Comparison of ENCODE assay signal across 1 cellular context in the genomic region with DNA sequence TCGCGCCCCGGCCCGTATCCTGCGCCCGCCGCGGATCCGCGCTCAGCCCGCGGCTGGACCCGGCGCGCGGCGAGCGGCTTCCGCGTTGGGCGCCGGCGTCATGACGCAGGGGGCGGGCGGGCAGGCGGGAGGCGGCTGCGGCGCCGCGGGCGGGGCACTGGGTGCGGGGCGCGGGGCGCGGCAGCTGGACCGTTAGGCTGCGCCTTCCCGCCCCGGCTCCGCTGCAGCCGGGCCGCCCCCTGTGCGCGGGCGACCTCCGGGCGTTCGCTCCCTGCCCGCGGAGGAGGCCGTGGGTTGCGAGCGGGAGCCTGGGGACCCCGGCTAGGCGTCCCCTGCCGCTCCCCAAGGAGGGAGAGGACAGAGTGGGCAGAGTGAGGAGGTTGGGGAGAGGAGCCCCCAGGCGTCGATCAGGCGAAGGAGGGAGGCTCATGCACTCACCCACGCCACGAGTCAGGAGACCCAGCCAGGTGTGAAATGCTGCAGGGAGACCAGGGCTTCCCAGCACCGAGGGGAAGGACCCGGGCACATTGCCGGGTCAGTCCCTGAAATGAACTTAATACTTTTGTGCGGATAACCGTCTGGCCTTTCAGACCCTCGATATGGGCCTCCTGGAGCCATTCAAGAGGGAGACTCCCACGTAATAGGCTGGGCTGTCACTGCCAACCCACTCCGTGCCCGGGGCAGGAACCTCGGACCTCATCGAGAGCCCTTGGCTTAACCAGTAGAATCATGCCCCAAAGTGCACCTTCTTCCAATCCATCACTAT.
TF ChIP-seq lines count a peak whose summit lies in the region.

A gene (minus strand): TSS at position 55 of the 766 bp plus-strand sequence. CDS start 252 bp downstream, outside the sequence.

TF ChIP-seq in K562, 482 proteins besides CTCF, POLR2A, EP300 and RAD21 (continued from another document and continues in another):
- TF ChIP-seq SNIP1 (IDR thresholded peaks at IDR 0.05; ENCODE audit: low read depth) = no peak
- TF ChIP-seq HNRNPLL (IDR thresholded peaks at IDR 0.05; ENCODE audit: low read depth, low read length, poor library complexity, severe bottlenecking) = peak; percentile 82
- no peak; the same call in 1 of the 2 replicates for TF ChIP-seq ZNF224 (CRISPR knock-in tag; IDR thresholded peaks at IDR 0.05)
- no peak for TF ChIP-seq FIP1L1 (IDR thresholded peaks at IDR 0.05; ENCODE audit: low read depth, low read length, poor library complexity, severe bottlenecking)
- no peak for TF ChIP-seq SLC30A9 (CRISPR knock-in tag; IDR thresholded peaks at IDR 0.05)
- TF ChIP-seq ELF1 (tag; IDR thresholded peaks at IDR 0.05) = peak; percentile 94
- TF ChIP-seq HNRNPL (IDR thresholded peaks at IDR 0.05; ENCODE audit: low read depth, low read length) = no peak
- no peak for TF ChIP-seq HMG20A (CRISPR knock-in tag; conservative IDR thresholded peaks at IDR 0.05)
- no peak for TF ChIP-seq ZNF586 (CRISPR knock-in tag; conservative IDR thresholded peaks at IDR 0.05)
- TF ChIP-seq, protein P1, sequence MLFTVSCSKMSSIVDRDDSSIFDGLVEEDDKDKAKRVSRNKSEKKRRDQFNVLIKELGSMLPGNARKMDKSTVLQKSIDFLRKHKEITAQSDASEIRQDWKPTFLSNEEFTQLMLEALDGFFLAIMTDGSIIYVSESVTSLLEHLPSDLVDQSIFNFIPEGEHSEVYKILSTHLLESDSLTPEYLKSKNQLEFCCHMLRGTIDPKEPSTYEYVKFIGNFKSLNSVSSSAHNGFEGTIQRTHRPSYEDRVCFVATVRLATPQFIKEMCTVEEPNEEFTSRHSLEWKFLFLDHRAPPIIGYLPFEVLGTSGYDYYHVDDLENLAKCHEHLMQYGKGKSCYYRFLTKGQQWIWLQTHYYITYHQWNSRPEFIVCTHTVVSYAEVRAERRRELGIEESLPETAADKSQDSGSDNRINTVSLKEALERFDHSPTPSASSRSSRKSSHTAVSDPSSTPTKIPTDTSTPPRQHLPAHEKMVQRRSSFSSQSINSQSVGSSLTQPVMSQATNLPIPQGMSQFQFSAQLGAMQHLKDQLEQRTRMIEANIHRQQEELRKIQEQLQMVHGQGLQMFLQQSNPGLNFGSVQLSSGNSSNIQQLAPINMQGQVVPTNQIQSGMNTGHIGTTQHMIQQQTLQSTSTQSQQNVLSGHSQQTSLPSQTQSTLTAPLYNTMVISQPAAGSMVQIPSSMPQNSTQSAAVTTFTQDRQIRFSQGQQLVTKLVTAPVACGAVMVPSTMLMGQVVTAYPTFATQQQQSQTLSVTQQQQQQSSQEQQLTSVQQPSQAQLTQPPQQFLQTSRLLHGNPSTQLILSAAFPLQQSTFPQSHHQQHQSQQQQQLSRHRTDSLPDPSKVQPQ (CRISPR knock-in tag; IDR thresholded peaks at IDR 0.05; ENCODE audit: borderline replicate concordance) = no peak
- no peak for TF ChIP-seq ZNF695 (CRISPR knock-in tag; IDR thresholded peaks at IDR 0.05)
- TF ChIP-seq MED1 (CRISPR knock-in tag; IDR thresholded peaks at IDR 0.05; ENCODE audit: borderline replicate concordance) = no peak
- TF ChIP-seq, protein P2, sequence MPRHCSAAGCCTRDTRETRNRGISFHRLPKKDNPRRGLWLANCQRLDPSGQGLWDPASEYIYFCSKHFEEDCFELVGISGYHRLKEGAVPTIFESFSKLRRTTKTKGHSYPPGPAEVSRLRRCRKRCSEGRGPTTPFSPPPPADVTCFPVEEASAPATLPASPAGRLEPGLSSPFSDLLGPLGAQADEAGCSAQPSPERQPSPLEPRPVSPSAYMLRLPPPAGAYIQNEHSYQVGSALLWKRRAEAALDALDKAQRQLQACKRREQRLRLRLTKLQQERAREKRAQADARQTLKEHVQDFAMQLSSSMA (CRISPR knock-in tag; IDR thresholded peaks at IDR 0.05) = no peak
- TF ChIP-seq NUFIP1 (IDR thresholded peaks at IDR 0.05; ENCODE audit: partially characterized antibody) = no peak
- TF ChIP-seq, protein P3, sequence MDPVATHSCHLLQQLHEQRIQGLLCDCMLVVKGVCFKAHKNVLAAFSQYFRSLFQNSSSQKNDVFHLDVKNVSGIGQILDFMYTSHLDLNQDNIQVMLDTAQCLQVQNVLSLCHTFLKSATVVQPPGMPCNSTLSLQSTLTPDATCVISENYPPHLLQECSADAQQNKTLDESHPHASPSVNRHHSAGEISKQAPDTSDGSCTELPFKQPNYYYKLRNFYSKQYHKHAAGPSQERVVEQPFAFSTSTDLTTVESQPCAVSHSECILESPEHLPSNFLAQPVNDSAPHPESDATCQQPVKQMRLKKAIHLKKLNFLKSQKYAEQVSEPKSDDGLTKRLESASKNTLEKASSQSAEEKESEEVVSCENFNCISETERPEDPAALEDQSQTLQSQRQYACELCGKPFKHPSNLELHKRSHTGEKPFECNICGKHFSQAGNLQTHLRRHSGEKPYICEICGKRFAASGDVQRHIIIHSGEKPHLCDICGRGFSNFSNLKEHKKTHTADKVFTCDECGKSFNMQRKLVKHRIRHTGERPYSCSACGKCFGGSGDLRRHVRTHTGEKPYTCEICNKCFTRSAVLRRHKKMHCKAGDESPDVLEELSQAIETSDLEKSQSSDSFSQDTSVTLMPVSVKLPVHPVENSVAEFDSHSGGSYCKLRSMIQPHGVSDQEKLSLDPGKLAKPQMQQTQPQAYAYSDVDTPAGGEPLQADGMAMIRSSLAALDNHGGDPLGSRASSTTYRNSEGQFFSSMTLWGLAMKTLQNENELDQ (CRISPR knock-in tag; IDR thresholded peaks at IDR 0.05; ENCODE audit: borderline replicate concordance) = peak; percentile 81; the same call in 1 of the 2 replicates
- no peak for TF ChIP-seq ZNF184 (CRISPR knock-in tag; IDR thresholded peaks at IDR 0.05)
- TF ChIP-seq, protein P4, sequence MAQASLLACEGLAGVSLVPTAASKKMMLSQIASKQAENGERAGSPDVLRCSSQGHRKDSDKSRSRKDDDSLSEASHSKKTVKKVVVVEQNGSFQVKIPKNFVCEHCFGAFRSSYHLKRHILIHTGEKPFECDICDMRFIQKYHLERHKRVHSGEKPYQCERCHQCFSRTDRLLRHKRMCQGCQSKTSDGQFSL (CRISPR knock-in tag; IDR thresholded peaks at IDR 0.05) = 0 out of 2 replicates have a peak, but pooled peaks have one; percentile 31
- TF ChIP-seq, protein P4 (tag; IDR thresholded peaks at IDR 0.05) = no peak
- no peak for TF ChIP-seq ZFP30 (CRISPR knock-in tag; IDR thresholded peaks at IDR 0.05; ENCODE audit: borderline replicate concordance)
- TF ChIP-seq CHD1 (IDR thresholded peaks at IDR 0.05; ENCODE audit: low read length) = no peak
- peak; percentile 77 for TF ChIP-seq RBFOX2 (IDR thresholded peaks at IDR 0.05; ENCODE audit: low read depth, low read length)
- TF ChIP-seq ZNF644 (tag; IDR thresholded peaks at IDR 0.05; ENCODE audit: low read depth) = no peak
- TF ChIP-seq, protein P5, sequence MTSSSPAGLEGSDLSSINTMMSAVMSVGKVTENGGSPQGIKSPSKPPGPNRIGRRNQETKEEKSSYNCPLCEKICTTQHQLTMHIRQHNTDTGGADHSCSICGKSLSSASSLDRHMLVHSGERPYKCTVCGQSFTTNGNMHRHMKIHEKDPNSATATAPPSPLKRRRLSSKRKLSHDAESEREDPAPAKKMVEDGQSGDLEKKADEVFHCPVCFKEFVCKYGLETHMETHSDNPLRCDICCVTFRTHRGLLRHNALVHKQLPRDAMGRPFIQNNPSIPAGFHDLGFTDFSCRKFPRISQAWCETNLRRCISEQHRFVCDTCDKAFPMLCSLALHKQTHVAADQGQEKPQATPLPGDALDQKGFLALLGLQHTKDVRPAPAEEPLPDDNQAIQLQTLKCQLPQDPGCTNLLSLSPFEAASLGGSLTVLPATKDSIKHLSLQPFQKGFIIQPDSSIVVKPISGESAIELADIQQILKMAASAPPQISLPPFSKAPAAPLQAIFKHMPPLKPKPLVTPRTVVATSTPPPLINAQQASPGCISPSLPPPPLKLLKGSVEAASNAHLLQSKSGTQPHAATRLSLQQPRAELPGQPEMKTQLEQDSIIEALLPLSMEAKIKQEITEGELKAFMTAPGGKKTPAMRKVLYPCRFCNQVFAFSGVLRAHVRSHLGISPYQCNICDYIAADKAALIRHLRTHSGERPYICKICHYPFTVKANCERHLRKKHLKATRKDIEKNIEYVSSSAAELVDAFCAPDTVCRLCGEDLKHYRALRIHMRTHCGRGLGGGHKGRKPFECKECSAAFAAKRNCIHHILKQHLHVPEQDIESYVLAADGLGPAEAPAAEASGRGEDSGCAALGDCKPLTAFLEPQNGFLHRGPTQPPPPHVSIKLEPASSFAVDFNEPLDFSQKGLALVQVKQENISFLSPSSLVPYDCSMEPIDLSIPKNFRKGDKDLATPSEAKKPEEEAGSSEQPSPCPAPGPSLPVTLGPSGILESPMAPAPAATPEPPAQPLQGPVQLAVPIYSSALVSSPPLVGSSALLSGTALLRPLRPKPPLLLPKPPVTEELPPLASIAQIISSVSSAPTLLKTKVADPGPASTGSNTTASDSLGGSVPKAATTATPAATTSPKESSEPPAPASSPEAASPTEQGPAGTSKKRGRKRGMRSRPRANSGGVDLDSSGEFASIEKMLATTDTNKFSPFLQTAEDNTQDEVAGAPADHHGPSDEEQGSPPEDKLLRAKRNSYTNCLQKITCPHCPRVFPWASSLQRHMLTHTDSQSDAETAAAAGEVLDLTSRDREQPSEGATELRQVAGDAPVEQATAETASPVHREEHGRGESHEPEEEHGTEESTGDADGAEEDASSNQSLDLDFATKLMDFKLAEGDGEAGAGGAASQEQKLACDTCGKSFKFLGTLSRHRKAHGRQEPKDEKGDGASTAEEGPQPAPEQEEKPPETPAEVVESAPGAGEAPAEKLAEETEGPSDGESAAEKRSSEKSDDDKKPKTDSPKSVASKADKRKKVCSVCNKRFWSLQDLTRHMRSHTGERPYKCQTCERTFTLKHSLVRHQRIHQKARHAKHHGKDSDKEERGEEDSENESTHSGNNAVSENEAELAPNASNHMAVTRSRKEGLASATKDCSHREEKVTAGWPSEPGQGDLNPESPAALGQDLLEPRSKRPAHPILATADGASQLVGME (CRISPR knock-in tag; IDR thresholded peaks at IDR 0.05) = no peak
- TF ChIP-seq GTF2F1 (IDR thresholded peaks at IDR 0.05; ENCODE audit: low read depth, low read length) = no peak
- TF ChIP-seq RFX7 (CRISPR knock-in tag; IDR thresholded peaks at IDR 0.05) = no peak
- peak; percentile 58 for TF ChIP-seq CTBP1 (IDR thresholded peaks at IDR 0.05; ENCODE audit: borderline replicate concordance)
- TF ChIP-seq SIRT6 (IDR thresholded peaks at IDR 0.05; ENCODE audit: low read depth, low read length) = no peak
- no peak; the same call in none of the 2 replicates for TF ChIP-seq POLR2AphosphoS5 (IDR thresholded peaks at IDR 0.05; ENCODE audit: control insufficient read depth, insufficient read depth, low read depth, low read length)
- no peak for TF ChIP-seq ZKSCAN8 (CRISPR knock-in tag; IDR thresholded peaks at IDR 0.05)
- peak; percentile 34; the same call in 1 of the 2 replicates for TF ChIP-seq HDAC8 (tag; IDR thresholded peaks at IDR 0.05)
- TF ChIP-seq SAP30 (IDR thresholded peaks at IDR 0.05; ENCODE audit: borderline replicate concordance, insufficient read depth, low read depth, low read length, poor library complexity, severe bottlenecking) = no peak
- TF ChIP-seq, protein P6, sequence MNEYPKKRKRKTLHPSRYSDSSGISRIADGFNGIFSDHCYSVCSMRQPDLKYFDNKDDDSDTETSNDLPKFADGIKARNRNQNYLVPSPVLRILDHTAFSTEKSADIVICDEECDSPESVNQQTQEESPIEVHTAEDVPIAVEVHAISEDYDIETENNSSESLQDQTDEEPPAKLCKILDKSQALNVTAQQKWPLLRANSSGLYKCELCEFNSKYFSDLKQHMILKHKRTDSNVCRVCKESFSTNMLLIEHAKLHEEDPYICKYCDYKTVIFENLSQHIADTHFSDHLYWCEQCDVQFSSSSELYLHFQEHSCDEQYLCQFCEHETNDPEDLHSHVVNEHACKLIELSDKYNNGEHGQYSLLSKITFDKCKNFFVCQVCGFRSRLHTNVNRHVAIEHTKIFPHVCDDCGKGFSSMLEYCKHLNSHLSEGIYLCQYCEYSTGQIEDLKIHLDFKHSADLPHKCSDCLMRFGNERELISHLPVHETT (CRISPR knock-in tag; conservative IDR thresholded peaks at IDR 0.05 in 1 of 2, IDR thresholded peaks at IDR 0.05 in 1 of 2) = peak in 1 of 2 experiments; percentile 89; a peak in 2 of 4 replicates
- no peak for TF ChIP-seq LCOR (CRISPR knock-in tag; IDR thresholded peaks at IDR 0.05)
- no peak for TF ChIP-seq KHSRP (IDR thresholded peaks at IDR 0.05)
- no peak for TF ChIP-seq JUND (IDR thresholded peaks at IDR 0.05; ENCODE audit: borderline replicate concordance, low read depth, low read length)
- TF ChIP-seq JUND (tag; IDR thresholded peaks at IDR 0.05; ENCODE audit: borderline replicate concordance, low read depth, low read length) = no peak
- no peak for TF ChIP-seq ETV5 (CRISPR knock-in tag; IDR thresholded peaks at IDR 0.05; ENCODE audit: low read depth)
- TF ChIP-seq, protein P7, sequence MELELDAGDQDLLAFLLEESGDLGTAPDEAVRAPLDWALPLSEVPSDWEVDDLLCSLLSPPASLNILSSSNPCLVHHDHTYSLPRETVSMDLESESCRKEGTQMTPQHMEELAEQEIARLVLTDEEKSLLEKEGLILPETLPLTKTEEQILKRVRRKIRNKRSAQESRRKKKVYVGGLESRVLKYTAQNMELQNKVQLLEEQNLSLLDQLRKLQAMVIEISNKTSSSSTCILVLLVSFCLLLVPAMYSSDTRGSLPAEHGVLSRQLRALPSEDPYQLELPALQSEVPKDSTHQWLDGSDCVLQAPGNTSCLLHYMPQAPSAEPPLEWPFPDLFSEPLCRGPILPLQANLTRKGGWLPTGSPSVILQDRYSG (tag; conservative IDR thresholded peaks at IDR 0.05; ENCODE audit: low read depth) = 0 out of 2 replicates have a peak, but pooled peaks have one; percentile 53
- TF ChIP-seq KAT8 (IDR thresholded peaks at IDR 0.05; ENCODE audit: low read depth) = no peak
- no peak for TF ChIP-seq ZNF699 (CRISPR knock-in tag; IDR thresholded peaks at IDR 0.05; ENCODE audit: insufficient replicate concordance)
- TF ChIP-seq NR4A1 (CRISPR knock-in tag; IDR thresholded peaks at IDR 0.05) = 0 out of 2 replicates have a peak, but pooled peaks have one; percentile 68
- no peak for TF ChIP-seq NR4A1 (tag; IDR thresholded peaks at IDR 0.05)
- TF ChIP-seq MTF1 (CRISPR knock-in tag; IDR thresholded peaks at IDR 0.05; ENCODE audit: borderline replicate concordance) = no peak
- no peak for TF ChIP-seq ETV1 (tag; conservative IDR thresholded peaks at IDR 0.05; ENCODE audit: low read depth)
- no peak for TF ChIP-seq ZNF146 (CRISPR knock-in tag; IDR thresholded peaks at IDR 0.05; ENCODE audit: unreplicated experiment)
- TF ChIP-seq, protein P8, sequence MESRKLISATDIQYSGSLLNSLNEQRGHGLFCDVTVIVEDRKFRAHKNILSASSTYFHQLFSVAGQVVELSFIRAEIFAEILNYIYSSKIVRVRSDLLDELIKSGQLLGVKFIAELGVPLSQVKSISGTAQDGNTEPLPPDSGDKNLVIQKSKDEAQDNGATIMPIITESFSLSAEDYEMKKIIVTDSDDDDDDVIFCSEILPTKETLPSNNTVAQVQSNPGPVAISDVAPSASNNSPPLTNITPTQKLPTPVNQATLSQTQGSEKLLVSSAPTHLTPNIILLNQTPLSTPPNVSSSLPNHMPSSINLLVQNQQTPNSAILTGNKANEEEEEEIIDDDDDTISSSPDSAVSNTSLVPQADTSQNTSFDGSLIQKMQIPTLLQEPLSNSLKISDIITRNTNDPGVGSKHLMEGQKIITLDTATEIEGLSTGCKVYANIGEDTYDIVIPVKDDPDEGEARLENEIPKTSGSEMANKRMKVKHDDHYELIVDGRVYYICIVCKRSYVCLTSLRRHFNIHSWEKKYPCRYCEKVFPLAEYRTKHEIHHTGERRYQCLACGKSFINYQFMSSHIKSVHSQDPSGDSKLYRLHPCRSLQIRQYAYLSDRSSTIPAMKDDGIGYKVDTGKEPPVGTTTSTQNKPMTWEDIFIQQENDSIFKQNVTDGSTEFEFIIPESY (CRISPR knock-in tag; IDR thresholded peaks at IDR 0.05) = no peak
- no peak for TF ChIP-seq ZNF347 (CRISPR knock-in tag; IDR thresholded peaks at IDR 0.05; ENCODE audit: low read depth)
